ENCODE assay signal across 30 cellular contexts in genomic region chr20:626579-626978, GRCh38. TPM values are rescaled to one million over a fixed set of nuclear protein-coding genes. Genes with fewer than 3 reads are reported as not detected.
A peak's percentile ranks its signal among the peaks of the same experiment; 100 is the strongest.
DNase-seq lines count a peak whose midpoint lies in the region; ATAC-seq, FAIRE-seq and TF ChIP-seq lines count a peak whose summit lies in the region.
"Had no signal": no experiment of that assay in that cellular context is flagged by ENCODE, and none has a peak within 500 bp of the region (broad histone marks: within the 10 kb centered on the region; RNA-seq: fewer than 3 reads in every experiment).

No MANE protein-coding gene starts in this region.

- H3K9me3 ChIP-seq in kidney (ENCODE audit: control insufficient read depth in 1 of 2, low read length in 2 of 2) (no peaks in the 10 kb centered on the region), lower lobe of right lung (no peaks in the 10 kb centered on the region)
- H3K9me3 ChIP-seq: BE2C, BLaER1 had no signal

- H3K4ac ChIP-seq in mesendoderm (ENCODE audit: low read depth, low read length), result no peak overlapping the region

- H4K5ac ChIP-seq in mesendoderm (ENCODE audit: low read length), result no peak overlapping the region

- no peaks in the 10 kb centered on the region for H3K79me1 ChIP-seq in mesendoderm (ENCODE audit: low read length)

- peak; percentile 10 for DNase-seq in kidney
- peak; percentile 10 for DNase-seq in lower lobe of right lung
- DNase-seq in stimulated activated effector memory CD8-positive, alpha-beta T cell treated with anti-CD3 and anti-CD28 coated beads, Interleukin-12 subunit alpha, Interleukin-12 subunit beta, amount 100 ng/mL, for 72 hours (ENCODE audit: low spot score in 2 of 2), result no peak
- DNase-seq in NCI-H82 treated with DMSO at 0.1 percent for 48 hours (lab: John Stamatoyannopoulos, UW; ENCODE audit: unreplicated experiment), result no peak
- no peak for DNase-seq in dorsolateral prefrontal cortex
- DNase-seq in mesendoderm, result no peak
- DNase-seq: 8988T; ACHN; BE2C; C1 segment of cervical spinal cord; CD4-positive, alpha-beta memory T cell; CD4-positive, CD25-positive, alpha-beta regulatory T cell; CD8-positive, alpha-beta memory T cell; COR-L47; DMS 273 treated with DMSO at 0.1 percent for 48 hours; DMS153; DMS53; DMS79; DND-41; EL; GDM1 had no signal

- no peak overlapping the region for H2AK5ac ChIP-seq in mesendoderm (ENCODE audit: low read length)

- no peaks in the 10 kb centered on the region for H3K9me3 Mint-ChIP-seq in stimulated activated effector memory CD8-positive, alpha-beta T cell treated with anti-CD3 and anti-CD28 coated beads, Interleukin-12 subunit alpha, Interleukin-12 subunit beta, amount 100 ng/mL, for 72 hours

- no peak overlapping the region for H3K27ac Mint-ChIP-seq in stimulated activated effector memory CD8-positive, alpha-beta T cell treated with anti-CD3 and anti-CD28 coated beads, Interleukin-12 subunit alpha, Interleukin-12 subunit beta, amount 100 ng/mL, for 72 hours
- H3K27ac Mint-ChIP-seq: CD4-positive, alpha-beta memory T cell; CD4-positive, CD25-positive, alpha-beta regulatory T cell had no signal

- H3K4me1 ChIP-seq in kidney (ENCODE audit: control insufficient read depth in 1 of 2, insufficient read depth in 1 of 2, low read depth in 1 of 2, low read length in 2 of 2) (no peaks in the 10 kb centered on the region), lower lobe of right lung (no peaks in the 10 kb centered on the region), mesendoderm (ENCODE audit: control insufficient read depth, low read depth, low read length) (peaks cover 2% of the 10 kb centered on the region)
- H3K4me1 ChIP-seq: BE2C, BLaER1 had no signal

- no peak for TF ChIP-seq CTCF in kidney (IDR thresholded peaks at IDR 0.05; ENCODE audit: borderline replicate concordance, extremely low read depth, insufficient read depth)
- TF ChIP-seq CTCF in lower lobe of right lung (IDR thresholded peaks at IDR 0.05), result no peak
- no peak for TF ChIP-seq CTCF in dorsolateral prefrontal cortex (IDR thresholded peaks at IDR 0.05 in 54 of 56, conservative IDR thresholded peaks at IDR 0.05 in 2 of 56; ENCODE audit: low read depth in 1 of 56, partially characterized antibody in 56 of 56)

- no peak overlapping the region for H2BK120ac ChIP-seq in mesendoderm (ENCODE audit: low read depth, low read length)

- no peak overlapping the region for H3K4me3 ChIP-seq in kidney (ENCODE audit: low read length in 2 of 2)
- H3K4me3 ChIP-seq in lower lobe of right lung, result no peak overlapping the region
- H3K4me3 ChIP-seq in dorsolateral prefrontal cortex, result no peak overlapping the region
- no peak overlapping the region for H3K4me3 ChIP-seq in mesendoderm (ENCODE audit: low read length)
- H3K4me3 ChIP-seq: BLaER1, GM12878 had no signal

- no peak for ATAC-seq in lower lobe of right lung
- peak; percentile 28 for ATAC-seq in stimulated activated effector memory CD8-positive, alpha-beta T cell treated with anti-CD3 and anti-CD28 coated beads, Interleukin-12 subunit alpha, Interleukin-12 subunit beta, amount 100 ng/mL, for 72 hours
- ATAC-seq: GM12878 had no signal

- H2BK5ac ChIP-seq in mesendoderm (ENCODE audit: low read length), result no peak overlapping the region

- no peak overlapping the region for H2BK15ac ChIP-seq in mesendoderm (replicated peaks; ENCODE audit: low read depth)

- WGBS in mesendoderm (ENCODE audit: extremely low coverage, insufficient coverage, low lambda C conversion rate), result no CpG with 5 or more reads among the region's 2 CpGs

- FAIRE-seq in kidney (lab: Jason Lieb, UNC), result no peak
- FAIRE-seq: A204.1, GM12878, GM12892, GM18507 had no signal

- H3K23ac ChIP-seq in mesendoderm (ENCODE audit: low read length), result no peak overlapping the region

- H3K36me3 ChIP-seq in kidney (ENCODE audit: control insufficient read depth in 1 of 2, insufficient read depth in 2 of 2, low read length in 2 of 2) (no peaks in the 10 kb centered on the region), lower lobe of right lung (no peaks in the 10 kb centered on the region), mesendoderm (ENCODE audit: control insufficient read depth, insufficient read depth, low read length) (no peaks in the 10 kb centered on the region)
- H3K36me3 ChIP-seq: BE2C, BLaER1 had no signal

- no peak overlapping the region for H3K56ac ChIP-seq in mesendoderm (ENCODE audit: low read length)

- H3K9ac ChIP-seq in kidney (ENCODE audit: low read length in 2 of 2) (no peak overlapping the region), mesendoderm (ENCODE audit: low read length) (no peak overlapping the region)
- H3K9ac ChIP-seq: BLaER1 had no signal

- H3K27me3 ChIP-seq in lower lobe of right lung (ENCODE audit: low read depth), result no peaks in the 10 kb centered on the region
- peaks cover 0 to 8% (median 0%) of the 10 kb centered on the region in 45 donors for H3K27me3 ChIP-seq in dorsolateral prefrontal cortex
- H3K27me3 ChIP-seq in mesendoderm (ENCODE audit: insufficient read depth, low read length, poor library complexity), result no peaks in the 10 kb centered on the region
- H3K27me3 ChIP-seq: BE2C, BLaER1 had no signal

- H3K36me3 Mint-ChIP-seq in stimulated activated effector memory CD8-positive, alpha-beta T cell treated with anti-CD3 and anti-CD28 coated beads, Interleukin-12 subunit alpha, Interleukin-12 subunit beta, amount 100 ng/mL, for 72 hours, result no peaks in the 10 kb centered on the region
- H3K36me3 Mint-ChIP-seq: CD14-positive monocyte; CD4-positive, alpha-beta memory T cell; CD4-positive, CD25-positive, alpha-beta regulatory T cell had no signal

- no peak overlapping the region for H3K27ac ChIP-seq in kidney (ENCODE audit: low read depth in 2 of 2, low read length in 2 of 2)
- H3K27ac ChIP-seq in lower lobe of right lung, result no peak overlapping the region
- no peak overlapping the region for H3K27ac ChIP-seq in dorsolateral prefrontal cortex
- no peak overlapping the region for H3K27ac ChIP-seq in mesendoderm (ENCODE audit: low read depth, low read length)
- H3K27ac ChIP-seq: BLaER1 had no signal

- no peak overlapping the region for H3K18ac ChIP-seq in mesendoderm (ENCODE audit: low read length)

- H3K4me3 Mint-ChIP-seq in stimulated activated effector memory CD8-positive, alpha-beta T cell treated with anti-CD3 and anti-CD28 coated beads, Interleukin-12 subunit alpha, Interleukin-12 subunit beta, amount 100 ng/mL, for 72 hours, result no peak overlapping the region
- H3K4me3 Mint-ChIP-seq: CD14-positive monocyte; CD4-positive, alpha-beta memory T cell; CD4-positive, CD25-positive, alpha-beta regulatory T cell; CD8-positive, alpha-beta memory T cell had no signal

- no peak overlapping the region for H4K8ac ChIP-seq in mesendoderm (ENCODE audit: low read depth, low read length)

- H3K79me2 ChIP-seq in mesendoderm (ENCODE audit: control insufficient read depth, insufficient read depth, low read length), result no peaks in the 10 kb centered on the region

- H3K4me2 ChIP-seq in mesendoderm (ENCODE audit: low read length), result no peak overlapping the region
- H3K4me2 ChIP-seq: BLaER1 had no signal

- H3K4me1 Mint-ChIP-seq in stimulated activated effector memory CD8-positive, alpha-beta T cell treated with anti-CD3 and anti-CD28 coated beads, Interleukin-12 subunit alpha, Interleukin-12 subunit beta, amount 100 ng/mL, for 72 hours, result no peaks in the 10 kb centered on the region
- H3K4me1 Mint-ChIP-seq: CD4-positive, alpha-beta memory T cell; CD4-positive, CD25-positive, alpha-beta regulatory T cell; CD8-positive, alpha-beta memory T cell had no signal

- intact Hi-C loops in kidney (cut with DNase I) (no loop called here), lower lobe of right lung (cut with DNase I) (no loop called here), dorsolateral prefrontal cortex (cut with DNase I) (no loop called here)

RNA-seq across cellular contexts. Expression of gene TCF15, which starts 16.5 kb away (rescaled TPM):
- total RNA-seq in kidney (0.63 TPM), lower lobe of right lung (0.65 TPM), dorsolateral prefrontal cortex (1 to 10 TPM in 22 of 120 experiments, under 1 TPM in 81, not detected in 17; 0.18 to 2.2 (median 0.69) TPM)
- 1.6 TPM for polyA plus RNA-seq in kidney (ENCODE audit: insufficient read depth, low read depth, low replicate concordance)
- polyA plus RNA-seq in mesendoderm (2013, experiment 1 of 2), result 2.2 TPM
- polyA plus RNA-seq in mesendoderm (2013, experiment 2 of 2), result 2.3 TPM
- total RNA-seq: CD4-positive, alpha-beta memory T cell; CD4-positive, CD25-positive, alpha-beta regulatory T cell; CD8-positive, alpha-beta memory T cell; GM12878 had no signal
- polyA plus RNA-seq: AG04450; CD14-positive monocyte; CD4-positive, alpha-beta memory T cell; CD4-positive, CD25-positive, alpha-beta regulatory T cell; CD8-positive, alpha-beta memory T cell had no signal

RNA-seq across cellular contexts. Expression of gene SRXN1, which starts 26.4 kb away (rescaled TPM):
- total RNA-seq in kidney, result 17.4 TPM
- 51.1 TPM for polyA plus RNA-seq in kidney (ENCODE audit: insufficient read depth, low read depth, low replicate concordance)
- 32.0 TPM for total RNA-seq in lower lobe of right lung
- total RNA-seq in dorsolateral prefrontal cortex, result 10 to 100 TPM; 14.4 to 47.4 (median 30.2) TPM
- 20.8 TPM for polyA plus RNA-seq in mesendoderm (2013, experiment 1 of 2)
- polyA plus RNA-seq in mesendoderm (2013, experiment 2 of 2), result 20.8 TPM

RNA-seq across cellular contexts. Expression of gene SCRT2, which starts 49.0 kb away (rescaled TPM):
- total RNA-seq in kidney, result not detected
- polyA plus RNA-seq in kidney (ENCODE audit: insufficient read depth, low read depth, low replicate concordance), result not detected
- total RNA-seq in lower lobe of right lung, result not detected
- 1 to 10 TPM in 114 of 120 experiments, under 1 TPM in 6; 0.60 to 6.8 (median 2.2) TPM for total RNA-seq in dorsolateral prefrontal cortex
- polyA plus RNA-seq in mesendoderm (2013, experiment 1 of 2), result 0.13 TPM
- polyA plus RNA-seq in mesendoderm (2013, experiment 2 of 2), result 0.18 TPM
- total RNA-seq: CD4-positive, alpha-beta memory T cell; CD4-positive, CD25-positive, alpha-beta regulatory T cell; CD8-positive, alpha-beta memory T cell; Daoy; G401; GM12878 had no signal
- polyA plus RNA-seq: AG04450; CD14-positive monocyte; CD4-positive, alpha-beta memory T cell; CD4-positive, CD25-positive, alpha-beta regulatory T cell; CD8-positive, alpha-beta memory T cell; GM12878 had no signal

Comparison
In these comparisons a context has a peak if more than half of its experiments do, and no peak if none do; other contexts are left out.
1. DNase-seq: peak in kidney (single experiment) and lower lobe of right lung (single experiment); none in stimulated activated effector memory CD8-positive, alpha-beta T cell treated with anti-CD3 and anti-CD28 coated beads, Interleukin-12 subunit alpha, Interleukin-12 subunit beta, amount 100 ng/mL, for 72 hours (0 of 2), NCI-H82 treated with DMSO at 0.1 percent for 48 hours (single experiment), dorsolateral prefrontal cortex (0 of 10) and mesendoderm (single experiment).